ENCODE assay signal across 11 cellular contexts in genomic region chr16:81694494-81695285, GRCh38.
A peak's percentile ranks its signal among the peaks of the same experiment; 100 is the strongest.
DNase-seq lines count a peak whose midpoint lies in the region; ATAC-seq lines count a peak whose summit lies in the region.
"Had no signal": no experiment of that assay in that cellular context is flagged by ENCODE, and none has a peak within 500 bp of the region (broad histone marks: within the 10 kb centered on the region; RNA-seq: fewer than 3 reads in every experiment).

No MANE protein-coding gene starts in this region.

- no peak overlapping the region for H3K4me3 Mint-ChIP-seq in activated T-helper 1 cell treated with anti-CD3 and anti-CD28 coated beads, Interleukin-12 subunit alpha, Interleukin-12 subunit beta, Interleukin-2, Interleukin-4 antibody, amounts not matched to agents 30 ng/mL and 10 ng/mL and 1 ng/mL, durations not matched to agents 14 hours and 24 hours and 36 hours
- H3K4me3 Mint-ChIP-seq in immature natural killer cell, result no peak overlapping the region
- no peak overlapping the region for H3K4me3 Mint-ChIP-seq in stimulated activated memory B cell treated with anti-CD40 and anti-IgM and Interleukin-4, amounts not matched to agents 10 μg/mL and 1 μg/mL and 100 μg/mL, for 72 hours

- H3K27ac Mint-ChIP-seq in activated T-helper 1 cell treated with anti-CD3 and anti-CD28 coated beads, Interleukin-12 subunit alpha, Interleukin-12 subunit beta, Interleukin-2, Interleukin-4 antibody, amounts not matched to agents 30 ng/mL and 10 ng/mL and 1 ng/mL, durations not matched to agents 14 hours and 24 hours and 36 hours, result peak overlapping the region; percentile 11
- peak overlapping the region; percentile 5 to 66 (median 56) for H3K27ac Mint-ChIP-seq in immature natural killer cell
- no peak overlapping the region for H3K27ac Mint-ChIP-seq in stimulated activated memory B cell treated with anti-CD40 and anti-IgM and Interleukin-4, amounts not matched to agents 10 μg/mL and 1 μg/mL and 100 μg/mL, for 72 hours

- H3K4me3 ChIP-seq in skeletal muscle cell (ENCODE audit: low read depth, low read length), result no peak overlapping the region

- DNase-seq in LHCN-M2 (ENCODE audit: low read depth) (peak; percentile 80), immature natural killer cell (no peak), skeletal muscle cell (ENCODE audit: low read depth) (peak; percentile 27), GM19240 (ENCODE audit: insufficient read length, low spot score) (no peak), NCI-H526 treated with DMSO at 0.1 percent for 48 hours (lab: John Stamatoyannopoulos, UW) (no peak)
- DNase-seq in activated T-helper 1 cell treated with anti-CD3 and anti-CD28 coated beads, Interleukin-12 subunit alpha, Interleukin-12 subunit beta, Interleukin-2, Interleukin-4 antibody, amounts not matched to agents 30 ng/mL and 10 ng/mL and 1 ng/mL, durations not matched to agents 14 hours and 24 hours and 36 hours (ENCODE audit: low spot score), result no peak
- DNase-seq in stimulated activated CD4-positive, alpha-beta T cell treated with anti-CD3 and anti-CD28 coated beads, Interleukin-15, amount 100 ng/mL, for 24 hours, result no peak
- DNase-seq: NCI-H748 treated with DMSO at 0.1 percent for 48 hours; stimulated activated CD4-positive, alpha-beta T cell treated with anti-CD3 and anti-CD28 coated beads, Interleukin-4, amount 100 ng/mL, for 24 hours; T-helper 1 cell had no signal

- H3K36me3 Mint-ChIP-seq in activated T-helper 1 cell treated with anti-CD3 and anti-CD28 coated beads, Interleukin-12 subunit alpha, Interleukin-12 subunit beta, Interleukin-2, Interleukin-4 antibody, amounts not matched to agents 30 ng/mL and 10 ng/mL and 1 ng/mL, durations not matched to agents 14 hours and 24 hours and 36 hours (ENCODE audit: low read depth), result peaks cover 16% of the 10 kb centered on the region
- peaks cover 12 to 24% (median 12%) of the 10 kb centered on the region in 3 donors for H3K36me3 Mint-ChIP-seq in immature natural killer cell
- H3K36me3 Mint-ChIP-seq in stimulated activated memory B cell treated with anti-CD40 and anti-IgM and Interleukin-4, amounts not matched to agents 10 μg/mL and 1 μg/mL and 100 μg/mL, for 72 hours, result peaks cover 49% of the 10 kb centered on the region

- intact Hi-C loops in activated T-helper 1 cell treated with anti-CD3 and anti-CD28 coated beads, Interleukin-12 subunit alpha, Interleukin-12 subunit beta, Interleukin-2, Interleukin-4 antibody, amounts not matched to agents 30 ng/mL and 10 ng/mL and 1 ng/mL, durations not matched to agents 14 hours and 24 hours and 36 hours (cut with micrococcal nuclease), result no loop called here

- peaks cover 20% of the 10 kb centered on the region for H3K4me1 Mint-ChIP-seq in activated T-helper 1 cell treated with anti-CD3 and anti-CD28 coated beads, Interleukin-12 subunit alpha, Interleukin-12 subunit beta, Interleukin-2, Interleukin-4 antibody, amounts not matched to agents 30 ng/mL and 10 ng/mL and 1 ng/mL, durations not matched to agents 14 hours and 24 hours and 36 hours (ENCODE audit: low read depth)
- H3K4me1 Mint-ChIP-seq in immature natural killer cell, result peaks cover 2 to 8% of the 10 kb centered on the region in 2 donors
- H3K4me1 Mint-ChIP-seq in stimulated activated memory B cell treated with anti-CD40 and anti-IgM and Interleukin-4, amounts not matched to agents 10 μg/mL and 1 μg/mL and 100 μg/mL, for 72 hours, result peaks cover 6% of the 10 kb centered on the region

- no peaks in the 10 kb centered on the region for H3K27me3 Mint-ChIP-seq in activated T-helper 1 cell treated with anti-CD3 and anti-CD28 coated beads, Interleukin-12 subunit alpha, Interleukin-12 subunit beta, Interleukin-2, Interleukin-4 antibody, amounts not matched to agents 30 ng/mL and 10 ng/mL and 1 ng/mL, durations not matched to agents 14 hours and 24 hours and 36 hours (ENCODE audit: insufficient read depth)
- peaks cover 0 to 9% (median 2%) of the 10 kb centered on the region in 3 donors for H3K27me3 Mint-ChIP-seq in immature natural killer cell (ENCODE audit: low read depth in 3 of 3)
- H3K27me3 Mint-ChIP-seq in stimulated activated memory B cell treated with anti-CD40 and anti-IgM and Interleukin-4, amounts not matched to agents 10 μg/mL and 1 μg/mL and 100 μg/mL, for 72 hours, result no peaks in the 10 kb centered on the region

- no peaks in the 10 kb centered on the region for H3K9me3 Mint-ChIP-seq in activated T-helper 1 cell treated with anti-CD3 and anti-CD28 coated beads, Interleukin-12 subunit alpha, Interleukin-12 subunit beta, Interleukin-2, Interleukin-4 antibody, amounts not matched to agents 30 ng/mL and 10 ng/mL and 1 ng/mL, durations not matched to agents 14 hours and 24 hours and 36 hours
- H3K9me3 Mint-ChIP-seq in immature natural killer cell, result no peaks in the 10 kb centered on the region
- no peaks in the 10 kb centered on the region for H3K9me3 Mint-ChIP-seq in stimulated activated memory B cell treated with anti-CD40 and anti-IgM and Interleukin-4, amounts not matched to agents 10 μg/mL and 1 μg/mL and 100 μg/mL, for 72 hours

- no peak for ATAC-seq in stimulated activated memory B cell treated with anti-CD40 and anti-IgM and Interleukin-4, amounts not matched to agents 10 μg/mL and 1 μg/mL and 100 μg/mL, for 72 hours

Comparison
In these comparisons a context has a peak if more than half of its experiments do, and no peak if none do; other contexts are left out.
1. DNase-seq: peak in LHCN-M2 (single experiment) and skeletal muscle cell (single experiment); none in activated T-helper 1 cell treated with anti-CD3 and anti-CD28 coated beads, Interleukin-12 subunit alpha, Interleukin-12 subunit beta, Interleukin-2, Interleukin-4 antibody, amounts not matched to agents 30 ng/mL and 10 ng/mL and 1 ng/mL, durations not matched to agents 14 hours and 24 hours and 36 hours (single experiment), immature natural killer cell (0 of 3), GM19240 (single experiment), stimulated activated CD4-positive, alpha-beta T cell treated with anti-CD3 and anti-CD28 coated beads, Interleukin-15, amount 100 ng/mL, for 24 hours (single experiment) and NCI-H526 treated with DMSO at 0.1 percent for 48 hours (single experiment).